ENCODE assay signal across 22 cellular contexts in genomic region chr15:63440265-63440648, GRCh38. TPM values are rescaled to one million over a fixed set of nuclear protein-coding genes. Genes with fewer than 3 reads are reported as not detected.
DNase-seq lines count a peak whose midpoint lies in the region; ATAC-seq and TF ChIP-seq lines count a peak whose summit lies in the region.
"Had no signal": no experiment of that assay in that cellular context is flagged by ENCODE, and none has a peak within 500 bp of the region (broad histone marks: within the 10 kb centered on the region; RNA-seq: fewer than 3 reads in every experiment).

No MANE protein-coding gene starts in this region.

- ATAC-seq in CD4-positive, CD25-positive, alpha-beta regulatory T cell (ENCODE audit: low read depth in 2 of 2) = no peak
- no peak for ATAC-seq in CD8-positive, alpha-beta T cell
- no peak for ATAC-seq in left lung
- no peak for ATAC-seq in HG02970 (IDR thresholded peaks at IDR 0.05; ENCODE audit: low FRiP score, unreplicated experiment)

- no peak overlapping the region for H3K4me3 ChIP-seq in CD4-positive, CD25-positive, alpha-beta regulatory T cell (ENCODE audit: low read depth, low read length)
- H3K4me3 ChIP-seq in CD8-positive, alpha-beta T cell (ENCODE audit: low read depth, low read length) = no peak overlapping the region
- no peak overlapping the region for H3K4me3 ChIP-seq in left lung
- H3K4me3 ChIP-seq: GM23248, SJSA1 had no signal

- POLR2A ChIA-PET in CD8-positive, alpha-beta T cell (lab: Charles Lee) = no interaction called here

- H3K36me3 Mint-ChIP-seq in CD4-positive, CD25-positive, alpha-beta regulatory T cell = no peaks in the 10 kb centered on the region
- H3K36me3 Mint-ChIP-seq in CD8-positive, alpha-beta T cell = no peaks in the 10 kb centered on the region
- H3K36me3 Mint-ChIP-seq in nephron (ENCODE audit: low read depth) = no peaks in the 10 kb centered on the region
- H3K36me3 Mint-ChIP-seq: CD14-positive monocyte had no signal

- H3K27me3 ChIP-seq in CD4-positive, CD25-positive, alpha-beta regulatory T cell (ENCODE audit: control insufficient read depth, insufficient read depth, low read length) = peaks cover 7% of the 10 kb centered on the region
- no peaks in the 10 kb centered on the region for H3K27me3 ChIP-seq in CD8-positive, alpha-beta T cell (ENCODE audit: insufficient read depth, low read length)
- no peaks in the 10 kb centered on the region for H3K27me3 ChIP-seq in left lung
- H3K27me3 ChIP-seq: SJSA1 had no signal

- peaks cover 15% of the 10 kb centered on the region for H3K27me3 Mint-ChIP-seq in CD4-positive, CD25-positive, alpha-beta regulatory T cell
- no peaks in the 10 kb centered on the region for H3K27me3 Mint-ChIP-seq in CD8-positive, alpha-beta T cell (ENCODE audit: low read depth)
- no peaks in the 10 kb centered on the region for H3K27me3 Mint-ChIP-seq in nephron (ENCODE audit: low read depth)

- CTCF ChIA-PET in CD8-positive, alpha-beta T cell (lab: Charles Lee) = interaction anchor here (1.2 to 1.3 kb wide), 2 partner anchors 26 to 90 kb away, joined by 3 to 5 read pairs; no protein-coding TSS in a partner anchor

- peaks cover 11% of the 10 kb centered on the region for H3K4me1 ChIP-seq in CD4-positive, CD25-positive, alpha-beta regulatory T cell (ENCODE audit: control insufficient read depth, insufficient read depth, low read length, poor library complexity, severe bottlenecking)
- peaks cover 28% of the 10 kb centered on the region for H3K4me1 ChIP-seq in CD8-positive, alpha-beta T cell (ENCODE audit: insufficient read depth, low read length)
- H3K4me1 ChIP-seq in left lung = peaks cover 9 to 12% of the 10 kb centered on the region in 2 donors
- H3K4me1 ChIP-seq: Caco-2 had no signal

- peaks cover 6 to 24% (median 9%) of the 10 kb centered on the region in 4 donors for H3K4me1 Mint-ChIP-seq in CD4-positive, CD25-positive, alpha-beta regulatory T cell
- peaks cover 47% of the 10 kb centered on the region for H3K4me1 Mint-ChIP-seq in CD8-positive, alpha-beta T cell (ENCODE audit: low read depth)
- H3K4me1 Mint-ChIP-seq in nephron = peaks cover 35% of the 10 kb centered on the region

- no peaks in the 10 kb centered on the region for H3K36me3 ChIP-seq in CD4-positive, CD25-positive, alpha-beta regulatory T cell (ENCODE audit: control insufficient read depth, insufficient read depth, low read length)
- no peaks in the 10 kb centered on the region for H3K36me3 ChIP-seq in CD8-positive, alpha-beta T cell (ENCODE audit: insufficient read depth, low read length)
- no peaks in the 10 kb centered on the region for H3K36me3 ChIP-seq in left lung
- H3K36me3 ChIP-seq: SJSA1 had no signal

- H3K9me3 ChIP-seq in CD4-positive, CD25-positive, alpha-beta regulatory T cell (ENCODE audit: control insufficient read depth in 2 of 2, low read length in 2 of 2) = no peaks in the 10 kb centered on the region
- no peaks in the 10 kb centered on the region for H3K9me3 ChIP-seq in CD8-positive, alpha-beta T cell (ENCODE audit: low read length)
- H3K9me3 ChIP-seq in left lung = no peaks in the 10 kb centered on the region
- H3K9me3 ChIP-seq: Caco-2, SJSA1 had no signal

- no peak for TF ChIP-seq CTCF in CD8-positive, alpha-beta T cell (IDR thresholded peaks at IDR 0.05)
- TF ChIP-seq CTCF in VCaP (conservative IDR thresholded peaks at IDR 0.05) = no peak
- no peak for TF ChIP-seq CTCF in nephron (IDR thresholded peaks at IDR 0.05; ENCODE audit: unreplicated experiment in 3 of 3)
- TF ChIP-seq CTCF in left lung (IDR thresholded peaks at IDR 0.05) = no peak

- H3K27ac Mint-ChIP-seq in CD4-positive, CD25-positive, alpha-beta regulatory T cell = peak overlapping the region in 2 of 3 donors; percentile 7 to 32
- H3K27ac Mint-ChIP-seq in CD8-positive, alpha-beta T cell = peak overlapping the region; percentile 73
- H3K27ac Mint-ChIP-seq in nephron = peak overlapping the region in 2 of 3 experiments; percentile 15 to 49
- H3K27ac Mint-ChIP-seq: CD14-positive monocyte, H9, IgD-negative memory B cell had no signal

- no peak overlapping the region for H3K4me3 Mint-ChIP-seq in CD4-positive, CD25-positive, alpha-beta regulatory T cell
- H3K4me3 Mint-ChIP-seq in CD8-positive, alpha-beta T cell = no peak overlapping the region
- no peak overlapping the region for H3K4me3 Mint-ChIP-seq in nephron
- H3K4me3 Mint-ChIP-seq: CD14-positive monocyte, H9, HFFc6, IgD-negative memory B cell had no signal

- H3K9me3 Mint-ChIP-seq in CD4-positive, CD25-positive, alpha-beta regulatory T cell = no peaks in the 10 kb centered on the region
- H3K9me3 Mint-ChIP-seq in CD8-positive, alpha-beta T cell = no peaks in the 10 kb centered on the region
- H3K9me3 Mint-ChIP-seq in nephron = no peaks in the 10 kb centered on the region
- H3K9me3 Mint-ChIP-seq: CD14-positive monocyte, H9, HFFc6, IgD-negative memory B cell had no signal

- H3K27ac ChIP-seq in CD4-positive, CD25-positive, alpha-beta regulatory T cell (ENCODE audit: insufficient read depth, low read length, poor library complexity, severe bottlenecking) = no peak overlapping the region
- no peak overlapping the region for H3K27ac ChIP-seq in CD8-positive, alpha-beta T cell (ENCODE audit: low read depth, low read length)
- H3K27ac ChIP-seq in VCaP (peak overlapping the region; percentile 83), left lung (no peak overlapping the region)
- H3K27ac ChIP-seq: GM23248, HL-60, KMS-11, SJSA1 had no signal

- intact Hi-C loops in CD8-positive, alpha-beta T cell (cut with DNase I, micrococcal nuclease) = no loop called here
- intact Hi-C loops in left lung (cut with DNase I) = no loop called here

- no peak for DNase-seq in CD4-positive, CD25-positive, alpha-beta regulatory T cell
- no peak for DNase-seq in CD8-positive, alpha-beta T cell
- DNase-seq in left lung (no peak), NCI-H1417 treated with DMSO at 0.1 percent for 48 hours (lab: John Stamatoyannopoulos, UW) (no peak)
- DNase-seq: Caco-2, H9, MM.1S, NCI-H1694, NCI-H2029 treated with DMSO at 0.1 percent for 48 hours, NCI-H526 treated with DMSO at 0.1 percent for 48 hours, Right ventricle myocardium superior, RPMI8226 had no signal

RNA-seq across cellular contexts. Expression of gene CA12, which starts 58.6 kb away (rescaled TPM):
- total RNA-seq in CD4-positive, CD25-positive, alpha-beta regulatory T cell = not detected
- polyA plus RNA-seq in CD4-positive, CD25-positive, alpha-beta regulatory T cell = not detected
- total RNA-seq in CD8-positive, alpha-beta T cell = not detected
- 10 to 100 TPM; 12.2 to 20.5 TPM for total RNA-seq in left lung
- polyA plus RNA-seq: CD14-positive monocyte, IgD-negative memory B cell had no signal

Comparison
In these comparisons a context has a peak if more than half of its experiments do, and no peak if none do; other contexts are left out.
1. H3K27ac Mint-ChIP-seq: peak in every context shown above with its lines; median percentile 73 in CD8-positive, alpha-beta T cell; 32 in nephron; 20 in CD4-positive, CD25-positive, alpha-beta regulatory T cell.
2. RNA of gene CA12, which starts 58.6 kb away (total RNA-seq): 12.2 to 20.5 TPM in left lung; not detected in CD4-positive, CD25-positive, alpha-beta regulatory T cell (single experiment) and not detected in CD8-positive, alpha-beta T cell; every median in the first group is over 10 times any median in the second.